10 cellular contexts compared by ENCODE assay signal in genomic region chr15:83486363-83486762, GRCh38. TPM values are rescaled to one million over a fixed set of nuclear protein-coding genes. Genes with fewer than 3 reads are reported as not detected.
"Had no signal": no experiment of that assay in that cellular context is flagged by ENCODE, and none has a peak within 500 bp of the region (broad histone marks: within the 10 kb centered on the region; RNA-seq: fewer than 3 reads in every experiment).

No MANE protein-coding gene starts in this region.

- H3K4me3 ChIP-seq: GM23248, GM23338, HAP-1 had no signal

- H2AFZ ChIP-seq: GM23248, GM23338 had no signal

- H3K36me3 ChIP-seq: HAP-1 had no signal

- FAIRE-seq: H54 had no signal

- DNase-seq: GM23248, GOT3, H7, H9, HCEC 1CT, HFFc6 had no signal

- H3K4me2 ChIP-seq: GM23338 had no signal

- H3K9ac ChIP-seq: GM23248 had no signal

- ATAC-seq: GM23338, HCT116 had no signal

- H3K27ac ChIP-seq: GM23248 had no signal

- H3K4me1 ChIP-seq: HAP-1 had no signal

RNA-seq across cellular contexts. Expression of gene SH3GL3, which starts 39.2 kb away (rescaled TPM):
- total RNA-seq: GM23248, HFFc6 had no signal
